In genomic region chr18:58180738-58181353, GRCh38 we compare ENCODE assay signal across 8 cellular contexts.
DNase-seq lines count a peak whose midpoint lies in the region; ATAC-seq lines count a peak whose summit lies in the region.

No MANE protein-coding gene starts in this region.

- H3K27ac ChIP-seq in aorta (ENCODE audit: low read depth in 1 of 2, low read length in 2 of 2) = no peak overlapping the region

- H3K4me3 ChIP-seq in aorta (ENCODE audit: low read length in 2 of 2) = no peak overlapping the region

- no peaks in the 10 kb centered on the region for H3K27me3 ChIP-seq in aorta (ENCODE audit: control insufficient read depth in 1 of 2, insufficient read depth in 2 of 2, low read length in 1 of 2)

- intact Hi-C loops in left ventricle myocardium superior (cut with micrococcal nuclease) = no loop called here
- intact Hi-C loops in aorta (cut with DNase I) = loop anchor here in 1 of 2 donors (10.0 kb wide), 1 partner anchor 144 kb away; no protein-coding TSS in a partner anchor

- in situ Hi-C loops in SK-MEL-5 (cut with HindIII; ENCODE audit: low pct_unique_long_range_greater_than_20kb, low sequenced_read_pairs) = no loop called here

- peak; percentile 35 for ATAC-seq in left ventricle myocardium superior
- no peak for ATAC-seq in aorta (ENCODE audit: low FRiP score)
- ATAC-seq in GM18870 (IDR thresholded peaks at IDR 0.05; ENCODE audit: unreplicated experiment) = no peak

- peak; percentile 55 for DNase-seq in EH (ENCODE audit: low read depth)
- DNase-seq in Kasumi-1 (lab: John Stamatoyannopoulos, UW) = peak; percentile 37 to 45
- peak; percentile 61 for DNase-seq in SK-MEL-5 (ENCODE audit: low read depth, low spot score)
- DNase-seq in activated naive CD4-positive, alpha-beta T cell treated with Interleukin-2 at 50 U/mL for 16 hours = peak; percentile 64
- no peak for DNase-seq in left ventricle myocardium superior
- DNase-seq in stimulated activated CD4-positive, alpha-beta T cell treated with anti-CD3 and anti-CD28 coated beads, Interleukin-15, amount 100 ng/mL, for 1 hour (ENCODE audit: low read depth in 1 of 2, low spot score in 1 of 2) = peak; percentile 30 to 35
- DNase-seq in aorta = no peak

- no peaks in the 10 kb centered on the region for H3K9me3 ChIP-seq in aorta (ENCODE audit: control insufficient read depth, low read length)

- WGBS in aorta, 2 donors = 37 to 39% methylated on average over 5 of the region's 5 CpGs

- H3K4me1 ChIP-seq in aorta (ENCODE audit: control insufficient read depth in 1 of 2, insufficient read depth in 2 of 2, low read length in 2 of 2) = no peaks in the 10 kb centered on the region

- no peaks in the 10 kb centered on the region for H3K36me3 ChIP-seq in aorta (ENCODE audit: control insufficient read depth in 1 of 2, insufficient read depth in 2 of 2, low read length in 1 of 2)

Comparison
In these comparisons a context has a peak if more than half of its experiments do, and no peak if none do; other contexts are left out.
1. DNase-seq: peak in EH (single experiment), Kasumi-1 (2 of 2), SK-MEL-5 (single experiment), activated naive CD4-positive, alpha-beta T cell treated with Interleukin-2 at 50 U/mL for 16 hours (single experiment) and stimulated activated CD4-positive, alpha-beta T cell treated with anti-CD3 and anti-CD28 coated beads, Interleukin-15, amount 100 ng/mL, for 1 hour (2 of 2); none in left ventricle myocardium superior (single experiment) and aorta (0 of 2).